Comparison of ENCODE assay signal across 8 cellular contexts in genomic region chr10:323651-324293, GRCh38.
DNase-seq lines count a peak whose midpoint lies in the region; ATAC-seq and TF ChIP-seq lines count a peak whose summit lies in the region.

No MANE protein-coding gene starts in this region.

- no TSS peak for BruUV-seq in HCT116 (replicated peaks; lab: Mats Ljungman, UMichigan)

- H3K4me1 ChIP-seq in HCT116 (ENCODE audit: control insufficient read depth in 1 of 2, insufficient read depth in 2 of 2, low read length in 2 of 2) = peaks cover 12 to 20% of the 10 kb centered on the region in 2 experiments
- no peaks in the 10 kb centered on the region for H3K4me1 ChIP-seq in smooth muscle cell (ENCODE audit: low read depth)

- H3K27me3 ChIP-seq in HCT116 (ENCODE audit: insufficient read depth, low read length) (no peaks in the 10 kb centered on the region), smooth muscle cell (ENCODE audit: low read depth) (no peaks in the 10 kb centered on the region)

- RAD21 ChIA-PET in HCT116 (lab: Charles Lee; ENCODE audit: low non-redundant PET in 1 of 2, low total read pairs in 2 of 2, uncharacterized antibody in 2 of 2, unreplicated experiment in 2 of 2) = no interaction called here

- TF ChIP-seq POLR2A in HCT116 (IDR thresholded peaks at IDR 0.05; ENCODE audit: borderline replicate concordance, extremely low read depth, insufficient read depth, insufficient read length) = no peak
- TF ChIP-seq POLR2A in NB4 (IDR thresholded peaks at IDR 0.05; ENCODE audit: extremely low read depth, insufficient read length) = no peak

- H3K36me3 ChIP-seq in HCT116 (ENCODE audit: control insufficient read depth in 1 of 2, insufficient read depth in 2 of 2, low read length in 2 of 2) (no peaks in the 10 kb centered on the region), smooth muscle cell (ENCODE audit: low read depth) (no peaks in the 10 kb centered on the region)

- no peak for TF ChIP-seq CTCF in GM10248 (IDR thresholded peaks at IDR 0.05; ENCODE audit: control extremely low read depth, extremely low read depth, low read depth, missing control alignments)
- no peak for TF ChIP-seq CTCF in HCT116 (IDR thresholded peaks at IDR 0.05 in 2 of 3, conservative IDR thresholded peaks at IDR 0.05 in 1 of 3; ENCODE audit: borderline replicate concordance in 1 of 3, insufficient read depth in 1 of 3, low read depth in 2 of 3, low read length in 2 of 3)
- no peak for TF ChIP-seq CTCF in NB4 (IDR thresholded peaks at IDR 0.05; ENCODE audit: low read depth, low read length)
- no peak for TF ChIP-seq CTCF in smooth muscle cell (IDR thresholded peaks at IDR 0.05; ENCODE audit: borderline replicate concordance, insufficient read depth, poor library complexity, severe bottlenecking)

- peaks cover 5% of the 10 kb centered on the region for H3F3A ChIP-seq in smooth muscle cell (ENCODE audit: low read depth)

- peak; percentile 67 for DNase-seq in GM10248 (ENCODE audit: extremely low spot score)
- peak; percentile 72 for DNase-seq in HCT116 (ENCODE audit: low read depth, low spot score)
- DNase-seq in NB4 (ENCODE audit: low read depth) = peak; percentile 89
- peak; percentile 90 for DNase-seq in Right ventricle myocardium superior
- peak; percentile 34 for DNase-seq in smooth muscle cell (lab: John Stamatoyannopoulos, UW; ENCODE audit: unreplicated experiment)
- DNase-seq in DMS153 treated with DMSO at 0.1 percent for 48 hours (lab: John Stamatoyannopoulos, UW; ENCODE audit: unreplicated experiment) = no peak
- DNase-seq in NCI-H2171 (lab: John Stamatoyannopoulos, UW) = no peak

- POLR2A ChIA-PET in GM10248 (lab: Yijun Ruan, JAX) (no interaction called here), HCT116 (lab: Charles Lee) (no interaction called here)

- H2AFZ ChIP-seq in HCT116 (ENCODE audit: low read depth, low read length, poor library complexity, severe bottlenecking) (no peak overlapping the region), smooth muscle cell (ENCODE audit: low read depth) (no peak overlapping the region)

- no peaks in the 10 kb centered on the region for H3K9me3 Mint-ChIP-seq in activated T-helper 17 cell treated with anti-CD3 and anti-CD28 coated beads, Interleukin-2, amount 50 U/mL, for 72 hours

- H3K4me3 ChIP-seq in HCT116 (replicated peaks in 1 of 2; ENCODE audit: low read depth in 1 of 2, low read length in 2 of 2) (peak overlapping the region; percentile 25 to 46; a peak in 3 of 4 replicates), NB4 (ENCODE audit: low read depth, low read length) (peak overlapping the region; percentile 19), smooth muscle cell (peak overlapping the region; percentile 26)

- CTCF ChIA-PET in GM10248 (lab: Yijun Ruan, JAX) (no interaction called here), HCT116 (lab: Charles Lee) (no interaction called here)

- peaks cover 3% of the 10 kb centered on the region for H3K27me3 Mint-ChIP-seq in activated T-helper 17 cell treated with anti-CD3 and anti-CD28 coated beads, Interleukin-2, amount 50 U/mL, for 72 hours

- H3K4me2 ChIP-seq in HCT116 (ENCODE audit: low read length) = peak overlapping the region; percentile 84
- H3K4me2 ChIP-seq in smooth muscle cell = peak overlapping the region; percentile 80

- H3K9me2 ChIP-seq in HCT116 (ENCODE audit: insufficient read depth) = no peaks in the 10 kb centered on the region

- intact Hi-C loops in HCT116 (cut with micrococcal nuclease) (no loop called here), Right ventricle myocardium superior (cut with DNase I) (no loop called here)

- H3K79me2 ChIP-seq in HCT116 (ENCODE audit: insufficient read depth, low read length) (no peaks in the 10 kb centered on the region), smooth muscle cell (ENCODE audit: low read depth) (no peaks in the 10 kb centered on the region)

- peak overlapping the region; percentile 64 for H3K4me3 Mint-ChIP-seq in activated T-helper 17 cell treated with anti-CD3 and anti-CD28 coated beads, Interleukin-2, amount 50 U/mL, for 72 hours

- peak; percentile 99 for ATAC-seq in HCT116
- ATAC-seq in activated T-helper 17 cell treated with anti-CD3 and anti-CD28 coated beads, Interleukin-2, amount 50 U/mL, for 72 hours (replicated peaks) = peak; percentile 98
- peak; percentile 92 for ATAC-seq in Right ventricle myocardium superior (ENCODE audit: poor library complexity)

- peaks cover 12% of the 10 kb centered on the region for H3K4me1 Mint-ChIP-seq in activated T-helper 17 cell treated with anti-CD3 and anti-CD28 coated beads, Interleukin-2, amount 50 U/mL, for 72 hours

- peak; percentile 26; the same call in 1 of the 2 replicates for TF ChIP-seq RAD21 in HCT116 (IDR thresholded peaks at IDR 0.05; ENCODE audit: low read depth)

- H3K9ac ChIP-seq in HCT116 (ENCODE audit: low read length) (peak overlapping the region; percentile 52), smooth muscle cell (ENCODE audit: low read depth) (peak overlapping the region; percentile 15)

- H3K27ac ChIP-seq in HCT116 (ENCODE audit: low read depth, low read length) (peak overlapping the region; percentile 30; the same call in 1 of the 2 replicates), smooth muscle cell (ENCODE audit: low read depth) (peak overlapping the region; percentile 82)

- H4K20me1 ChIP-seq in HCT116 (ENCODE audit: insufficient read depth) (no peaks in the 10 kb centered on the region), smooth muscle cell (ENCODE audit: low read depth) (no peaks in the 10 kb centered on the region)

- no peaks in the 10 kb centered on the region for H3K36me3 Mint-ChIP-seq in activated T-helper 17 cell treated with anti-CD3 and anti-CD28 coated beads, Interleukin-2, amount 50 U/mL, for 72 hours (ENCODE audit: low read depth)

- no peaks in the 10 kb centered on the region for H3K9me3 ChIP-seq in HCT116 (ENCODE audit: control insufficient read depth in 1 of 2, insufficient read depth in 1 of 2, low read depth in 1 of 2, low read length in 2 of 2)
- no peaks in the 10 kb centered on the region for H3K9me3 ChIP-seq in smooth muscle cell (replicated peaks; ENCODE audit: low read depth)

- peak overlapping the region; percentile 18 for H3K27ac Mint-ChIP-seq in activated T-helper 17 cell treated with anti-CD3 and anti-CD28 coated beads, Interleukin-2, amount 50 U/mL, for 72 hours

- 23% methylated on average over 15 of the region's 15 CpGs for WGBS in smooth muscle cell (ENCODE audit: low lambda C conversion rate)

TF ChIP-seq in HCT116, 20 proteins besides CTCF, POLR2A, EP300 and RAD21:
- peak; percentile 87 for TF ChIP-seq FOSL1 (IDR thresholded peaks at IDR 0.05; ENCODE audit: low read depth)
- TF ChIP-seq ZBTB33 (IDR thresholded peaks at IDR 0.05; ENCODE audit: extremely low read depth, insufficient replicate concordance, low read length) = no peak
- TF ChIP-seq SIN3A (IDR thresholded peaks at IDR 0.05; ENCODE audit: low read depth) = no peak; the same call in 1 of the 2 replicates
- peak; percentile 81 for TF ChIP-seq SP1 (IDR thresholded peaks at IDR 0.05; ENCODE audit: low read depth)
- no peak for TF ChIP-seq ZNF274 (IDR thresholded peaks at IDR 0.05; ENCODE audit: low read depth, low read length)
- TF ChIP-seq SRF (IDR thresholded peaks at IDR 0.05; ENCODE audit: low read depth) = peak; percentile 29; the same call in 1 of the 2 replicates
- TF ChIP-seq TCF7L2 (IDR thresholded peaks at IDR 0.05; ENCODE audit: borderline replicate concordance, extremely low read depth, insufficient read depth, insufficient read length) = peak; percentile 18
- peak; percentile 67; the same call in 1 of the 2 replicates for TF ChIP-seq CBX3 (IDR thresholded peaks at IDR 0.05; ENCODE audit: low read depth)
- peak; percentile 81 for TF ChIP-seq JUND (IDR thresholded peaks at IDR 0.05)
- peak; percentile 52; the same call in 1 of the 2 replicates for TF ChIP-seq MAX (IDR thresholded peaks at IDR 0.05)

Comparison
In these comparisons a context has a peak if more than half of its experiments do, and no peak if none do; other contexts are left out.
1. DNase-seq: peak in GM10248 (single experiment), HCT116 (single experiment), NB4 (single experiment), Right ventricle myocardium superior (single experiment) and smooth muscle cell (single experiment); none in DMS153 treated with DMSO at 0.1 percent for 48 hours (single experiment) and NCI-H2171 (single experiment).
2. Peak in every context shown above with its lines, with median percentiles within 50 percentile points of each other: ATAC-seq and H3K4me3 ChIP-seq.